8 cellular contexts compared by ENCODE assay signal in the genomic region with DNA sequence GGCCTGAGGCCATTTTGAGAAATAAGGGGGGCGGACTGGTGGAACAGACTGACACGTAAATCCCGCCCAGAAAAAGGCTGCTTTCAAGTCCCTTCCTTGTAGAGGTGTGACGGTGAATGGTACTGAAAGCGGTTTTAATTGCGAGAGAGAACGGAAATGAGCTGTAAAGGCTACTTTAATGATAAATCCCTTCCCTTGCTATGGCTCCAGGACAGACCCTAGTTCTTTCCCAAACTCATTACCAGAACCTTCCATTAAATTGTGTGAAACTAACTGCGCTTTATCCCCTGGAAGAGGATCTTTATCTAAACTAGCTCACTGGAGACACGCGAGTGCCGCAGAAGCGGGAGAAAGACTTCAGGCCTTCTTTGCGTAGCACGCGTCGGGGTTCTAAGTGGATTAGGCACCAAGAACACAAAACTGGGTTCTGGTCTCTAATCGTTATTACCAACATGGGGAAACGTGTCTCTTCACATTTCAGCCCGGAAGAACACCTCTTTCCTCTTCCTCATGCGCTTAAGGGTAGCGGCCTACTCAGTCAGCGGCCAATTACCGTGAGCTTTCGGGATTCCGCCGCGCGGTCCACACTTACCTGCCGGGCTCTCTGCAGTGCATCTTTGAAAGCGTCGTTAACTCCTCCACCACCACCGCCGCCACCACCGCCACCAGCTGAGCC. TPM values are rescaled to one million over a fixed set of nuclear protein-coding genes. Genes with fewer than 3 reads are reported as not detected.
DNase-seq lines count a peak whose midpoint lies in the region; ATAC-seq, FAIRE-seq and TF ChIP-seq lines count a peak whose summit lies in the region.

No MANE protein-coding gene starts in this region.

- no peaks in the 10 kb centered on the region for H3K9me3 ChIP-seq in thymus (ENCODE audit: control insufficient read depth)

- FAIRE-seq in H54 (lab: Jason Lieb, UNC) = peak; percentile 96

- ATAC-seq in omental fat pad (ENCODE audit: low FRiP score) = peak; percentile 70

- WGBS in thymus = under 1% methylated on average over 34 of the region's 34 CpGs

- peak overlapping the region; percentile 100 for H3K27ac ChIP-seq in thymus (ENCODE audit: low read depth)

- no peak for TF ChIP-seq POLR2A in H54 (IDR thresholded peaks at IDR 0.05; ENCODE audit: low read depth, low read length)

- TF ChIP-seq CTCF in omental fat pad (IDR thresholded peaks at IDR 0.05) = no peak

- DNase-seq in ELR (ENCODE audit: low read depth) (peak; percentile 98), H54 (ENCODE audit: insufficient read length, low spot score) (peak; percentile 16), LoVo (ENCODE audit: low spot score) (peak; percentile 81), RPMI8226 (peak; percentile 85), globus pallidus (ENCODE audit: low spot score) (peak; percentile 81), omental fat pad (ENCODE audit: low spot score) (peak; percentile 32)
- DNase-seq in activated T-helper 9 cell treated with anti-CD3 and anti-CD28 coated beads, Interleukin-2, amount 50 U/mL, for 16 hours (ENCODE audit: low read depth) = peak; percentile 63

- peak overlapping the region; percentile 93 for H3K4me3 ChIP-seq in thymus (ENCODE audit: low read length)

- peaks cover 9% of the 10 kb centered on the region for H3K4me1 ChIP-seq in thymus (ENCODE audit: control insufficient read depth, insufficient read depth, low read length)

- no peaks in the 10 kb centered on the region for H3K36me3 ChIP-seq in thymus (ENCODE audit: control insufficient read depth, insufficient read depth)

- no peaks in the 10 kb centered on the region for H3K27me3 ChIP-seq in thymus (ENCODE audit: control insufficient read depth, insufficient read depth)

RNA-seq across cellular contexts. Expression of gene FUBP1, which starts 0.4 kb away (rescaled TPM):
- 100 to 1,000 TPM in 2 of 4 donors, 10 to 100 TPM in 2; 70.2 to 152 (median 94.4) TPM for total RNA-seq in omental fat pad
- polyA plus RNA-seq in thymus = 110 TPM

RNA-seq across cellular contexts. Expression of gene DNAJB4, which starts 26.3 kb away (rescaled TPM):
- 10 to 100 TPM; 32.1 to 50.4 (median 41.0) TPM for total RNA-seq in omental fat pad
- 16.1 TPM for polyA plus RNA-seq in thymus

Comparison
In these comparisons a context has a peak if more than half of its experiments do, and no peak if none do; other contexts are left out.
1. Peak in every context shown above with its lines: DNase-seq, ATAC-seq, H3K4me3 ChIP-seq and H3K27ac ChIP-seq.
2. DNase-seq: peak in every context shown above with its lines; median percentile 98 in ELR; 85 in RPMI8226; 81 in LoVo; 81 in globus pallidus; 63 in activated T-helper 9 cell treated with anti-CD3 and anti-CD28 coated beads, Interleukin-2, amount 50 U/mL, for 16 hours; 32 in omental fat pad; 16 in H54.